1 cellular context compared by ENCODE assay signal in the genomic region with DNA sequence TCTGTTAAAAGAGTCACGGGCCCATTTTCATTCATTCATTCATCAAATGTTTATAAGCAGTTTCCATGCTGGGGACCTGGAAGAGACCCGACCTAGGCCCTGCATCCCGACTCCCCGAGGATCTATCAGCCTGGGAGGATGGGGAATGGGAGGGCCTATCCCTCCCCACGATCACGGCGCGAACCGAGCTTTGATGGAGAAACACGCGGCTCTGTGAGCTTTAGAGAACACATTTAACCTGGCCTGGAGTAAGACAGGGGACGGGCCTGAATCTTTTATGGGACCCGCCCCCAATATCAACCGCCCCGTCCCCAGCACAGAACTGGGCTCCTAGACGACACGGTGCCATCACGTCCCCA.
TF ChIP-seq lines count a peak whose summit lies in the region.

No MANE protein-coding gene starts in this region.

TF ChIP-seq in endothelial cell of umbilical vein, 7 proteins besides CTCF, POLR2A, EP300 and RAD21:
- TF ChIP-seq MYC (IDR thresholded peaks at IDR 0.05; ENCODE audit: low read depth, low read length) (no peak), EZH2 (IDR thresholded peaks at IDR 0.05; ENCODE audit: borderline replicate concordance, low read depth, low read length, severe bottlenecking) (no peak), POLR2AphosphoS5 (IDR thresholded peaks at IDR 0.05; ENCODE audit: insufficient read depth, low read depth, low read length) (no peak), FOS (IDR thresholded peaks at IDR 0.05; ENCODE audit: borderline replicate concordance, insufficient read depth, low read length) (no peak), JUN (IDR thresholded peaks at IDR 0.05; ENCODE audit: borderline replicate concordance, insufficient read depth, insufficient read length, low read depth) (no peak)
